8 cellular contexts compared by ENCODE assay signal in genomic region chr18:23871410-23871809, GRCh38.
A peak's percentile ranks its signal among the peaks of the same experiment; 100 is the strongest.
DNase-seq lines count a peak whose midpoint lies in the region; ATAC-seq, FAIRE-seq and TF ChIP-seq lines count a peak whose summit lies in the region.

No MANE protein-coding gene starts in this region.

- H3K36me3 Mint-ChIP-seq in astrocyte (ENCODE audit: low read depth, unreplicated experiment), result no peaks in the 10 kb centered on the region

- H3K27ac ChIP-seq in astrocyte (ENCODE audit: low read depth, low read length) (no peak overlapping the region), gastroesophageal sphincter (no peak overlapping the region)

- no peak for TF ChIP-seq EP300 in gastroesophageal sphincter (IDR thresholded peaks at IDR 0.05)

- peak overlapping the region; percentile 54 for H3K4me2 ChIP-seq in astrocyte (ENCODE audit: low read length)

- no peak for TF ChIP-seq POLR2A in gastroesophageal sphincter (IDR thresholded peaks at IDR 0.05)

- H3K4me1 Mint-ChIP-seq in astrocyte (ENCODE audit: low read depth, unreplicated experiment), result peaks cover 13% of the 10 kb centered on the region

- DNase-seq in astrocyte (ENCODE audit: low read depth) (peak; percentile 42), NCI-H2196 treated with DMSO at 0.1 percent for 48 hours (lab: John Stamatoyannopoulos, UW; ENCODE audit: unreplicated experiment) (no peak), HTR-8/SVneo (ENCODE audit: insufficient read length, low spot score) (no peak)
- DNase-seq in stimulated activated CD4-positive, alpha-beta T cell treated with anti-CD3 and anti-CD28 coated beads, Interleukin-15, amount 100 ng/mL, for 24 hours, result peak; percentile 54

- H3K27me3 ChIP-seq in astrocyte (ENCODE audit: insufficient read depth, low read length) (no peaks in the 10 kb centered on the region), gastroesophageal sphincter (no peaks in the 10 kb centered on the region)

- H3K27me3 Mint-ChIP-seq in astrocyte (ENCODE audit: low read depth, unreplicated experiment), result peaks cover 12% of the 10 kb centered on the region

- H3K4me3 Mint-ChIP-seq in astrocyte (ENCODE audit: unreplicated experiment), result no peak overlapping the region

- H3K9ac ChIP-seq in astrocyte (ENCODE audit: low read length), result no peak overlapping the region

- H3K9me3 ChIP-seq in astrocyte (ENCODE audit: insufficient read depth, low read depth, low read length), result no peaks in the 10 kb centered on the region
- H3K9me3 ChIP-seq in gastroesophageal sphincter, result no peaks in the 10 kb centered on the region

- no peak for FAIRE-seq in astrocyte (lab: Jason Lieb, UNC)
- FAIRE-seq in HTR-8/SVneo (lab: Jason Lieb, UNC), result no peak

- 0 to 59% methylated on average over 1 to 3 of the region's 7 CpGs for WGBS in gastroesophageal sphincter (ENCODE audit: low coverage in 1 of 2), 2 donors

- H2AFZ ChIP-seq in astrocyte (ENCODE audit: low read depth, low read length), result no peak overlapping the region

- H3K9me3 Mint-ChIP-seq in astrocyte (ENCODE audit: unreplicated experiment), result no peaks in the 10 kb centered on the region

- H3K79me2 ChIP-seq in astrocyte (ENCODE audit: insufficient read depth, low read length), result no peaks in the 10 kb centered on the region

- peak overlapping the region; percentile 56 for H3K27ac Mint-ChIP-seq in astrocyte (ENCODE audit: unreplicated experiment)

- H3K4me1 ChIP-seq in astrocyte (ENCODE audit: insufficient read depth, low read length), result peaks cover 6% of the 10 kb centered on the region
- peaks cover 0 to 17% (median 0%) of the 10 kb centered on the region in 3 donors for H3K4me1 ChIP-seq in gastroesophageal sphincter

- TF ChIP-seq CTCF in astrocyte (IDR thresholded peaks at IDR 0.05; ENCODE audit: insufficient read depth, low read depth, low read length), result no peak
- TF ChIP-seq CTCF in gastroesophageal sphincter (IDR thresholded peaks at IDR 0.05), result no peak

- ATAC-seq in GM18868 (IDR thresholded peaks at IDR 0.05; ENCODE audit: unreplicated experiment) (peak; percentile 94), HG03175 (IDR thresholded peaks at IDR 0.05; ENCODE audit: unreplicated experiment) (peak; percentile 69), SK-N-SH treated with all-trans-retinoic acid at 6 μM for 48 hours (peak; percentile 71), gastroesophageal sphincter (no peak)

- H3K36me3 ChIP-seq in astrocyte (ENCODE audit: insufficient read depth, low read length) (no peaks in the 10 kb centered on the region), gastroesophageal sphincter (peaks cover 0 to 7% of the 10 kb centered on the region in 2 donors)

- H3K4me3 ChIP-seq in astrocyte (ENCODE audit: insufficient read depth, low read depth, low read length) (no peak overlapping the region), gastroesophageal sphincter (no peak overlapping the region)

- H4K20me1 ChIP-seq in astrocyte (ENCODE audit: insufficient read depth, low read length), result no peaks in the 10 kb centered on the region

TF ChIP-seq in SK-N-SH treated with all-trans-retinoic acid at 6 μM for 48 hours, 23 proteins besides CTCF, POLR2A, EP300 and RAD21:
- TF ChIP-seq ZFP30 (CRISPR knock-in tag; IDR thresholded peaks at IDR 0.05) (no peak), PPARA (CRISPR knock-in tag; IDR thresholded peaks at IDR 0.05; ENCODE audit: borderline replicate concordance) (no peak), BACH2 (CRISPR knock-in tag; IDR thresholded peaks at IDR 0.05; ENCODE audit: borderline replicate concordance) (no peak), ZFP3 (CRISPR knock-in tag; IDR thresholded peaks at IDR 0.05) (no peak), OSR1 (CRISPR knock-in tag; IDR thresholded peaks at IDR 0.05) (no peak), RARB (CRISPR knock-in tag; IDR thresholded peaks at IDR 0.05) (no peak), ARNTL (CRISPR knock-in tag; IDR thresholded peaks at IDR 0.05; ENCODE audit: borderline replicate concordance, low read depth) (no peak), ZNF565 (CRISPR knock-in tag; conservative IDR thresholded peaks at IDR 0.05; ENCODE audit: low read depth) (no peak)
- TF ChIP-seq, protein P1, sequence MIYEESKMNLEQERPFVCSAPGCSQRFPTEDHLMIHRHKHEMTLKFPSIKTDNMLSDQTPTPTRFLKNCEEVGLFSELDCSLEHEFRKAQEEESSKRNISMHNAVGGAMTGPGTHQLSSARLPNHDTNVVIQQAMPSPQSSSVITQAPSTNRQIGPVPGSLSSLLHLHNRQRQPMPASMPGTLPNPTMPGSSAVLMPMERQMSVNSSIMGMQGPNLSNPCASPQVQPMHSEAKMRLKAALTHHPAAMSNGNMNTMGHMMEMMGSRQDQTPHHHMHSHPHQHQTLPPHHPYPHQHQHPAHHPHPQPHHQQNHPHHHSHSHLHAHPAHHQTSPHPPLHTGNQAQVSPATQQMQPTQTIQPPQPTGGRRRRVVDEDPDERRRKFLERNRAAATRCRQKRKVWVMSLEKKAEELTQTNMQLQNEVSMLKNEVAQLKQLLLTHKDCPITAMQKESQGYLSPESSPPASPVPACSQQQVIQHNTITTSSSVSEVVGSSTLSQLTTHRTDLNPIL (CRISPR knock-in tag; IDR thresholded peaks at IDR 0.05; ENCODE audit: low read depth), result no peak
- TF ChIP-seq, protein P2, sequence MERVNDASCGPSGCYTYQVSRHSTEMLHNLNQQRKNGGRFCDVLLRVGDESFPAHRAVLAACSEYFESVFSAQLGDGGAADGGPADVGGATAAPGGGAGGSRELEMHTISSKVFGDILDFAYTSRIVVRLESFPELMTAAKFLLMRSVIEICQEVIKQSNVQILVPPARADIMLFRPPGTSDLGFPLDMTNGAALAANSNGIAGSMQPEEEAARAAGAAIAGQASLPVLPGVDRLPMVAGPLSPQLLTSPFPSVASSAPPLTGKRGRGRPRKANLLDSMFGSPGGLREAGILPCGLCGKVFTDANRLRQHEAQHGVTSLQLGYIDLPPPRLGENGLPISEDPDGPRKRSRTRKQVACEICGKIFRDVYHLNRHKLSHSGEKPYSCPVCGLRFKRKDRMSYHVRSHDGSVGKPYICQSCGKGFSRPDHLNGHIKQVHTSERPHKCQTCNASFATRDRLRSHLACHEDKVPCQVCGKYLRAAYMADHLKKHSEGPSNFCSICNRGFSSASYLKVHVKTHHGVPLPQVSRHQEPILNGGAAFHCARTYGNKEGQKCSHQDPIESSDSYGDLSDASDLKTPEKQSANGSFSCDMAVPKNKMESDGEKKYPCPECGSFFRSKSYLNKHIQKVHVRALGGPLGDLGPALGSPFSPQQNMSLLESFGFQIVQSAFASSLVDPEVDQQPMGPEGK (CRISPR knock-in tag; IDR thresholded peaks at IDR 0.05; ENCODE audit: borderline replicate concordance), result no peak

Comparison
In these comparisons a context has a peak if more than half of its experiments do, and no peak if none do; other contexts are left out.
1. DNase-seq: peak in astrocyte (single experiment) and stimulated activated CD4-positive, alpha-beta T cell treated with anti-CD3 and anti-CD28 coated beads, Interleukin-15, amount 100 ng/mL, for 24 hours (single experiment); none in NCI-H2196 treated with DMSO at 0.1 percent for 48 hours (single experiment) and HTR-8/SVneo (single experiment).